22 cellular contexts compared by ENCODE assay signal in genomic region chr5:173089581-173089980, GRCh38. TPM values are rescaled to one million over a fixed set of nuclear protein-coding genes. Genes with fewer than 3 reads are reported as not detected.
DNase-seq lines count a peak whose midpoint lies in the region; ATAC-seq and TF ChIP-seq lines count a peak whose summit lies in the region.
"Had no signal": no experiment of that assay in that cellular context is flagged by ENCODE, and none has a peak within 500 bp of the region (broad histone marks: within the 10 kb centered on the region; RNA-seq: fewer than 3 reads in every experiment).

No MANE protein-coding gene starts in this region.

- TF ChIP-seq CTCF in left lung (IDR thresholded peaks at IDR 0.05) = no peak

- intact Hi-C loops in left lung (cut with DNase I) = no loop called here

- H3K27ac Mint-ChIP-seq in activated CD4-positive, alpha-beta T cell treated with anti-CD3 and anti-CD28 coated beads, Interleukin-2, amount 10 ng/mL, durations not matched to agents 7 days and 5 days = no peak overlapping the region
- H3K27ac Mint-ChIP-seq: CD14-positive monocyte; CD8-positive, alpha-beta T cell; IgD-negative memory B cell had no signal

- in situ Hi-C loops in ACHN (cut with HindIII; ENCODE audit: low pct_ligation_motif_present, low pct_unique_long_range_greater_than_20kb, low sequenced_read_pairs) = no loop called here

- CTCF ChIA-PET in activated CD4-positive, alpha-beta T cell treated with anti-CD3 and anti-CD28 coated beads, Interleukin-2, amount 10 ng/mL, durations not matched to agents 7 days and 5 days (lab: Charles Lee) = no interaction called here

- H3K9me3 Mint-ChIP-seq in activated CD4-positive, alpha-beta T cell treated with anti-CD3 and anti-CD28 coated beads, Interleukin-2, amount 10 ng/mL, durations not matched to agents 7 days and 5 days = no peaks in the 10 kb centered on the region
- H3K9me3 Mint-ChIP-seq: CD14-positive monocyte; CD8-positive, alpha-beta T cell; IgD-negative memory B cell had no signal

- H3K27ac ChIP-seq in left lung = no peak overlapping the region
- H3K27ac ChIP-seq: BLaER1 had no signal

- peaks cover 27% of the 10 kb centered on the region for H3K36me3 Mint-ChIP-seq in activated CD4-positive, alpha-beta T cell treated with anti-CD3 and anti-CD28 coated beads, Interleukin-2, amount 10 ng/mL, durations not matched to agents 7 days and 5 days (ENCODE audit: low read depth)

- H3K9me3 ChIP-seq in left lung = no peaks in the 10 kb centered on the region
- H3K9me3 ChIP-seq: BLaER1 had no signal

- no peaks in the 10 kb centered on the region for H3K4me1 Mint-ChIP-seq in activated CD4-positive, alpha-beta T cell treated with anti-CD3 and anti-CD28 coated beads, Interleukin-2, amount 10 ng/mL, durations not matched to agents 7 days and 5 days

- no peaks in the 10 kb centered on the region for H3K27me3 ChIP-seq in left lung
- H3K27me3 ChIP-seq: BLaER1 had no signal

- peaks cover 0 to 64% of the 10 kb centered on the region in 2 donors for H3K36me3 ChIP-seq in left lung

- H3K4me1 ChIP-seq in left lung = peaks cover 5 to 15% of the 10 kb centered on the region in 2 donors
- H3K4me1 ChIP-seq: BLaER1 had no signal

- POLR2A ChIA-PET in activated CD4-positive, alpha-beta T cell treated with anti-CD3 and anti-CD28 coated beads, Interleukin-2, amount 10 ng/mL, durations not matched to agents 7 days and 5 days (lab: Charles Lee) = no interaction called here

- ATAC-seq in left lung = peak; percentile 20
- ATAC-seq: CD8-positive, alpha-beta T cell; HCT116; HepG2 had no signal

- peak; percentile 44 for DNase-seq in EL
- peak; percentile 8 for DNase-seq in fibroblast of peridontal ligament (ENCODE audit: extremely low read depth)
- no peak for DNase-seq in left lung
- DNase-seq in activated CD8-positive, alpha-beta memory T cell treated with anti-CD3 and anti-CD28 coated beads, Interleukin-2, amount 50 U/mL, for 48 hours = no peak
- DNase-seq in SK-N-DZ (ENCODE audit: low spot score) = no peak
- no peak for DNase-seq in ACHN
- DNase-seq in activated CD4-positive, alpha-beta T cell treated with anti-CD3 and anti-CD28 coated beads, Interleukin-2, amount 10 ng/mL, durations not matched to agents 7 days and 5 days = no peak
- DNase-seq: AML-193; Calu3; CD8-positive, alpha-beta T cell; DMS 273 treated with DMSO at 0.1 percent for 48 hours; DMS53; DND-41; GDM1; GOT3; H7; KBM-7 had no signal

- H3K27me3 Mint-ChIP-seq in activated CD4-positive, alpha-beta T cell treated with anti-CD3 and anti-CD28 coated beads, Interleukin-2, amount 10 ng/mL, durations not matched to agents 7 days and 5 days = no peaks in the 10 kb centered on the region
- H3K27me3 Mint-ChIP-seq: IgD-negative memory B cell had no signal

- no peak overlapping the region for H3K4me3 Mint-ChIP-seq in activated CD4-positive, alpha-beta T cell treated with anti-CD3 and anti-CD28 coated beads, Interleukin-2, amount 10 ng/mL, durations not matched to agents 7 days and 5 days
- H3K4me3 Mint-ChIP-seq: CD14-positive monocyte; CD8-positive, alpha-beta T cell; IgD-negative memory B cell had no signal

- H3K4me3 ChIP-seq in left lung = no peak overlapping the region
- H3K4me3 ChIP-seq: BLaER1 had no signal

RNA-seq across cellular contexts. Expression of gene CREBRF, which starts 33.4 kb away (rescaled TPM):
- 10 to 100 TPM; 21.9 to 34.4 TPM for total RNA-seq in left lung
- 1.4 and 1.7 TPM in 2 replicates for polyA plus RNA-seq in SK-N-DZ (2014; cell fraction: cytosol; rRNA removed)
- polyA plus RNA-seq in SK-N-DZ (2014; cell fraction: nucleus; rRNA removed) = 3.4 and 5.0 TPM in 2 replicates
- 10 to 100 TPM; 17.1 to 18.7 TPM for total RNA-seq in activated CD4-positive, alpha-beta T cell treated with anti-CD3 and anti-CD28 coated beads, Interleukin-2, amount 10 ng/mL, durations not matched to agents 7 days and 5 days

RNA-seq across cellular contexts. Expression of gene BNIP1, which starts 54.8 kb away (rescaled TPM):
- 10 to 100 TPM; 15.0 to 15.2 TPM for total RNA-seq in left lung
- polyA plus RNA-seq in SK-N-DZ (2014; cell fraction: cytosol; rRNA removed) = 36.6 and 41.5 TPM in 2 replicates
- 18.0 and 18.6 TPM in 2 replicates for polyA plus RNA-seq in SK-N-DZ (2014; cell fraction: nucleus; rRNA removed)
- 10 to 100 TPM; 14.9 to 15.4 TPM for total RNA-seq in activated CD4-positive, alpha-beta T cell treated with anti-CD3 and anti-CD28 coated beads, Interleukin-2, amount 10 ng/mL, durations not matched to agents 7 days and 5 days

Comparison
In these comparisons a context has a peak if more than half of its experiments do, and no peak if none do; other contexts are left out.
1. DNase-seq: peak in EL (single experiment) and fibroblast of peridontal ligament (single experiment); none in left lung (0 of 2), activated CD8-positive, alpha-beta memory T cell treated with anti-CD3 and anti-CD28 coated beads, Interleukin-2, amount 50 U/mL, for 48 hours (single experiment), SK-N-DZ (single experiment), ACHN (single experiment) and activated CD4-positive, alpha-beta T cell treated with anti-CD3 and anti-CD28 coated beads, Interleukin-2, amount 10 ng/mL, durations not matched to agents 7 days and 5 days (single experiment).